18 cellular contexts compared by ENCODE assay signal in genomic region chr6:155040946-155041345, GRCh38. TPM values are rescaled to one million over a fixed set of nuclear protein-coding genes. Genes with fewer than 3 reads are reported as not detected.
DNase-seq lines count a peak whose midpoint lies in the region; ATAC-seq and TF ChIP-seq lines count a peak whose summit lies in the region.
"Had no signal": no experiment of that assay in that cellular context is flagged by ENCODE, and none has a peak within 500 bp of the region (broad histone marks: within the 10 kb centered on the region; RNA-seq: fewer than 3 reads in every experiment).

No MANE protein-coding gene starts in this region.

- no peaks in the 10 kb centered on the region for H3K27me3 Mint-ChIP-seq in neural crest cell (ENCODE audit: low read depth)
- no peaks in the 10 kb centered on the region for H3K27me3 Mint-ChIP-seq in osteocyte (ENCODE audit: unreplicated experiment)
- H3K27me3 Mint-ChIP-seq: CD4-positive, alpha-beta T cell had no signal

- no peak overlapping the region for H3K9ac ChIP-seq in HUES48 (ENCODE audit: low read depth, low read length)
- H3K9ac ChIP-seq: SK-N-SH had no signal

- H3K36me3 ChIP-seq in HUES48 (ENCODE audit: control insufficient read depth, insufficient read depth, low read length) (no peaks in the 10 kb centered on the region), aorta (ENCODE audit: control insufficient read depth in 1 of 2, insufficient read depth in 2 of 2, low read length in 1 of 2) (no peaks in the 10 kb centered on the region)
- H3K36me3 ChIP-seq: Peyer's patch had no signal

- H3K4me1 Mint-ChIP-seq in neural crest cell (peaks cover 18% of the 10 kb centered on the region), osteocyte (ENCODE audit: unreplicated experiment) (peaks cover 15% of the 10 kb centered on the region)

- peak; percentile 32 for DNase-seq in DMS79 treated with DMSO at 0.1 percent for 48 hours (lab: John Stamatoyannopoulos, UW)
- peak in 1 of 61 donors; percentile 31 for DNase-seq in caudate nucleus (lab: John Stamatoyannopoulos, UW)
- DNase-seq in neural crest cell (ENCODE audit: low read depth, low spot score), result no peak
- no peak for DNase-seq in CD1c-positive myeloid dendritic cell (ENCODE audit: extremely low spot score)
- no peak for DNase-seq in aorta
- DNase-seq in osteocyte (ENCODE audit: extremely low spot score, unreplicated experiment), result no peak
- DNase-seq: AML-193; Calu3; CD4-positive, alpha-beta T cell; DMS53; KG1; NCI-H1048; NCI-H2081 treated with DMSO at 0.1 percent for 48 hours; Peyer's patch had no signal

- H3K27ac ChIP-seq in HUES48 (ENCODE audit: low read depth, low read length), result peak overlapping the region; percentile 40
- H3K27ac ChIP-seq in caudate nucleus (ENCODE audit: low read depth, low read length), result peak overlapping the region; percentile 16
- H3K27ac ChIP-seq in aorta (ENCODE audit: low read depth in 1 of 2, low read length in 2 of 2), result no peak overlapping the region
- H3K27ac ChIP-seq: Peyer's patch had no signal

- H3K36me3 Mint-ChIP-seq in neural crest cell (ENCODE audit: low read depth), result no peaks in the 10 kb centered on the region
- H3K36me3 Mint-ChIP-seq in osteocyte (ENCODE audit: unreplicated experiment), result peaks cover 1% of the 10 kb centered on the region

- TF ChIP-seq CTCF in neural crest cell (conservative IDR thresholded peaks at IDR 0.05), result no peak
- no peak for TF ChIP-seq CTCF in osteocyte (IDR thresholded peaks at IDR 0.05)

- H3K4me1 ChIP-seq in HUES48 (ENCODE audit: control insufficient read depth, insufficient read depth, low read length) (peaks cover 48% of the 10 kb centered on the region), aorta (ENCODE audit: control insufficient read depth in 1 of 2, insufficient read depth in 2 of 2, low read length in 2 of 2) (no peaks in the 10 kb centered on the region)

- H3K4me3 Mint-ChIP-seq in neural crest cell (no peak overlapping the region), osteocyte (ENCODE audit: unreplicated experiment) (no peak overlapping the region)
- H3K4me3 Mint-ChIP-seq: CD4-positive, alpha-beta T cell had no signal

- no peaks in the 10 kb centered on the region for H3K27me3 ChIP-seq in HUES48 (ENCODE audit: control insufficient read depth, insufficient read depth, low read length)
- H3K27me3 ChIP-seq in aorta (ENCODE audit: control insufficient read depth in 1 of 2, insufficient read depth in 2 of 2, low read length in 1 of 2), result no peaks in the 10 kb centered on the region
- H3K27me3 ChIP-seq: Peyer's patch had no signal

- intact Hi-C loops in aorta (cut with DNase I), result no loop called here

- H3K4me3 ChIP-seq in HUES48 (ENCODE audit: low read depth, low read length) (no peak overlapping the region), aorta (ENCODE audit: low read length in 2 of 2) (no peak overlapping the region)
- H3K4me3 ChIP-seq: Peyer's patch had no signal

- H3K9me3 ChIP-seq in HUES48 (ENCODE audit: control insufficient read depth, insufficient read depth, low read length) (no peaks in the 10 kb centered on the region), aorta (ENCODE audit: control insufficient read depth, low read length) (no peaks in the 10 kb centered on the region)
- H3K9me3 ChIP-seq: Peyer's patch, SK-N-SH had no signal

- H3K9me3 Mint-ChIP-seq in neural crest cell (no peaks in the 10 kb centered on the region), osteocyte (ENCODE audit: unreplicated experiment) (no peaks in the 10 kb centered on the region)
- H3K9me3 Mint-ChIP-seq: CD4-positive, alpha-beta T cell had no signal

- peak overlapping the region; percentile 63 for H3K27ac Mint-ChIP-seq in neural crest cell (ENCODE audit: unreplicated experiment)
- H3K27ac Mint-ChIP-seq in osteocyte (ENCODE audit: unreplicated experiment), result no peak overlapping the region
- H3K27ac Mint-ChIP-seq: CD4-positive, alpha-beta T cell had no signal

- ATAC-seq in aorta (ENCODE audit: low FRiP score), result no peak
- ATAC-seq: HCT116, Right ventricle myocardium inferior had no signal

RNA-seq across cellular contexts. Expression of gene TIAM2, which starts 45.8 kb away (rescaled TPM):
- total RNA-seq in neural crest cell (33.5 and 36.8 TPM in 2 replicates), aorta (10 to 100 TPM; 16.1 to 19.9 TPM), osteocyte (11.2 and 12.9 TPM in 2 replicates)
- 1 to 10 TPM; 1.6 to 7.0 TPM for polyA plus RNA-seq in aorta

Comparison
In these comparisons a context has a peak if more than half of its experiments do, and no peak if none do; other contexts are left out.
1. H3K27ac ChIP-seq: peak in HUES48 (single experiment) and caudate nucleus (single experiment); none in aorta (0 of 2).